Comparison of ENCODE assay signal across 9 cellular contexts in genomic region chr12:11875414-11875935, GRCh38.
DNase-seq lines count a peak whose midpoint lies in the region; ATAC-seq and FAIRE-seq lines count a peak whose summit lies in the region.
"Had no signal": no experiment of that assay in that cellular context is flagged by ENCODE, and none has a peak within 500 bp of the region (broad histone marks: within the 10 kb centered on the region; RNA-seq: fewer than 3 reads in every experiment).

No MANE protein-coding gene starts in this region.

- ATAC-seq in HG02610 (IDR thresholded peaks at IDR 0.05; ENCODE audit: unreplicated experiment) = peak; percentile 77
- no peak for ATAC-seq in naive thymus-derived CD4-positive, alpha-beta T cell

- peaks cover 47% of the 10 kb centered on the region for H3K4me1 Mint-ChIP-seq in activated naive CD4-positive, alpha-beta T cell treated with anti-CD3 and anti-CD28 coated beads, Interleukin-2, amount 50 U/mL, for 24 hours
- peaks cover 32 to 62% (median 57%) of the 10 kb centered on the region in 7 donors for H3K4me1 Mint-ChIP-seq in naive thymus-derived CD4-positive, alpha-beta T cell

- intact Hi-C loops in naive thymus-derived CD4-positive, alpha-beta T cell (cut with micrococcal nuclease) = loop anchor here in 1 of 2 donors (5.0 kb wide), 1 partner anchor 223 kb away; no protein-coding TSS in a partner anchor

- FAIRE-seq in HTR-8/SVneo (lab: Jason Lieb, UNC) = no peak

- CTCF ChIA-PET in naive thymus-derived CD4-positive, alpha-beta T cell (lab: Charles Lee) = interaction anchor here (0.6 to 1.8 kb wide), 3 partner anchors 50 to 158 kb away, joined by 4 read pairs; no protein-coding TSS in a partner anchor

- peak; percentile 8 for DNase-seq in ELR (ENCODE audit: low read depth)
- DNase-seq in naive thymus-derived CD4-positive, alpha-beta T cell = no peak
- no peak for DNase-seq in UCSD-AML1 (lab: John Stamatoyannopoulos, UW; ENCODE audit: unreplicated experiment)
- DNase-seq in HTR-8/SVneo (ENCODE audit: insufficient read length, low spot score) = no peak
- DNase-seq in activated gamma-delta T cell (lab: John Stamatoyannopoulos, UW) = no peak
- DNase-seq: Karpas-422 had no signal

- peaks cover 25% of the 10 kb centered on the region for H3K36me3 Mint-ChIP-seq in activated naive CD4-positive, alpha-beta T cell treated with anti-CD3 and anti-CD28 coated beads, Interleukin-2, amount 50 U/mL, for 24 hours
- H3K36me3 Mint-ChIP-seq in naive thymus-derived CD4-positive, alpha-beta T cell = peaks cover 8 to 48% (median 29%) of the 10 kb centered on the region in 5 donors

- no peaks in the 10 kb centered on the region for H3K9me3 ChIP-seq in naive thymus-derived CD4-positive, alpha-beta T cell (ENCODE audit: control insufficient read depth in 2 of 3, low read length in 3 of 3)

- H3K27ac ChIP-seq in naive thymus-derived CD4-positive, alpha-beta T cell (ENCODE audit: low read depth, low read length) = no peak overlapping the region

- H3K4me3 ChIP-seq in naive thymus-derived CD4-positive, alpha-beta T cell (ENCODE audit: low read length) = no peak overlapping the region
- H3K4me3 ChIP-seq: lung had no signal

- peaks cover 0 to 18% (median 4%) of the 10 kb centered on the region in 3 experiments for H3K36me3 ChIP-seq in naive thymus-derived CD4-positive, alpha-beta T cell (ENCODE audit: control insufficient read depth in 2 of 3, insufficient read depth in 3 of 3, low read length in 3 of 3)

- POLR2A ChIA-PET in naive thymus-derived CD4-positive, alpha-beta T cell (lab: Charles Lee) = interaction anchor here (0.7 kb wide), 1 partner anchor 16 kb away, joined by 4 read pairs; no protein-coding TSS in a partner anchor

- H3K9me3 Mint-ChIP-seq in activated naive CD4-positive, alpha-beta T cell treated with anti-CD3 and anti-CD28 coated beads, Interleukin-2, amount 50 U/mL, for 24 hours = no peaks in the 10 kb centered on the region
- H3K9me3 Mint-ChIP-seq in naive thymus-derived CD4-positive, alpha-beta T cell = no peaks in the 10 kb centered on the region

- H3K27me3 Mint-ChIP-seq in activated naive CD4-positive, alpha-beta T cell treated with anti-CD3 and anti-CD28 coated beads, Interleukin-2, amount 50 U/mL, for 24 hours = no peaks in the 10 kb centered on the region
- H3K27me3 Mint-ChIP-seq in naive thymus-derived CD4-positive, alpha-beta T cell = no peaks in the 10 kb centered on the region

- H3K27ac Mint-ChIP-seq in activated naive CD4-positive, alpha-beta T cell treated with anti-CD3 and anti-CD28 coated beads, Interleukin-2, amount 50 U/mL, for 24 hours = peak overlapping the region; percentile 70
- peak overlapping the region; percentile 16 to 79 (median 39) for H3K27ac Mint-ChIP-seq in naive thymus-derived CD4-positive, alpha-beta T cell

- peaks cover 0 to 20% of the 10 kb centered on the region in 2 donors for H3K4me1 ChIP-seq in naive thymus-derived CD4-positive, alpha-beta T cell (ENCODE audit: control insufficient read depth in 2 of 2, insufficient read depth in 2 of 2, low read length in 2 of 2)

- no peaks in the 10 kb centered on the region for H3K27me3 ChIP-seq in naive thymus-derived CD4-positive, alpha-beta T cell (ENCODE audit: control insufficient read depth in 2 of 2, insufficient read depth in 2 of 2, low read length in 2 of 2)

- peak overlapping the region; percentile 42 for H3K4me3 Mint-ChIP-seq in activated naive CD4-positive, alpha-beta T cell treated with anti-CD3 and anti-CD28 coated beads, Interleukin-2, amount 50 U/mL, for 24 hours
- H3K4me3 Mint-ChIP-seq in naive thymus-derived CD4-positive, alpha-beta T cell = peak overlapping the region in 7 of 10 donors; percentile 14 to 63 (median 26)
